In genomic region chr17:2052238-2052559, GRCh38 we compare ENCODE assay signal across 8 cellular contexts. TPM values are rescaled to one million over a fixed set of nuclear protein-coding genes. Genes with fewer than 3 reads are reported as not detected.
DNase-seq lines count a peak whose midpoint lies in the region; ATAC-seq, FAIRE-seq and TF ChIP-seq lines count a peak whose summit lies in the region.
"Not testable (repeated sequence)": the region's sequence is repeated elsewhere in the genome, so short reads cannot be mapped to it uniquely, and the experiment has no call there.
"Had no signal": no experiment of that assay in that cellular context is flagged by ENCODE, and none has a peak within 500 bp of the region (broad histone marks: within the 10 kb centered on the region; RNA-seq: fewer than 3 reads in every experiment).

No MANE protein-coding gene starts in this region.

- peak overlapping the region; percentile 44 to 88 (median 78) for H3K27ac Mint-ChIP-seq in CD4-positive, alpha-beta memory T cell
- H3K27ac Mint-ChIP-seq in T-cell = peak overlapping the region; percentile 53 to 58
- peak overlapping the region; percentile 62 for H3K27ac Mint-ChIP-seq in astrocyte (ENCODE audit: unreplicated experiment)
- peak overlapping the region in 2 of 9 donors; percentile 49 to 75 for H3K27ac Mint-ChIP-seq in naive thymus-derived CD4-positive, alpha-beta T cell
- not testable (repeated sequence) for H3K27ac Mint-ChIP-seq in stimulated activated memory B cell treated with anti-CD40 and anti-IgM and Interleukin-4, amounts not matched to agents 10 μg/mL and 1 μg/mL and 100 μg/mL, for 72 hours

- intact Hi-C loops in CD4-positive, alpha-beta memory T cell (cut with micrococcal nuclease); naive thymus-derived CD4-positive, alpha-beta T cell (cut with micrococcal nuclease): not testable (repeated sequence)

- H3K9me3 Mint-ChIP-seq in CD4-positive, alpha-beta memory T cell; T-cell; activated T-cell treated with anti-CD3 and anti-CD28 coated beads, Interleukin-2, amount 50 U/mL, for 4 hours; astrocyte (ENCODE audit: unreplicated experiment); naive thymus-derived CD4-positive, alpha-beta T cell; stimulated activated memory B cell treated with anti-CD40 and anti-IgM and Interleukin-4, amounts not matched to agents 10 μg/mL and 1 μg/mL and 100 μg/mL, for 72 hours: not testable (repeated sequence)

- peaks cover 27% of the 10 kb centered on the region for H3K79me2 ChIP-seq in astrocyte (ENCODE audit: insufficient read depth, low read length)

- not testable (repeated sequence) for DNase-seq in CD4-positive, alpha-beta memory T cell; T-cell; activated T-cell treated with anti-CD3 and anti-CD28 coated beads, Interleukin-2, amount 50 U/mL, for 4 hours; astrocyte (ENCODE audit: low read depth); naive thymus-derived CD4-positive, alpha-beta T cell

- CTCF ChIA-PET in CD4-positive, alpha-beta memory T cell (lab: Charles Lee; ENCODE audit: partially characterized antibody) = interaction anchor here (1.3 to 1.6 kb wide), 3 partner anchors 193 to 231 kb away, joined by 3 to 7 read pairs (median 5); no protein-coding TSS in a partner anchor
- CTCF ChIA-PET in T-cell (lab: Charles Lee) = interaction anchor here in 1 of 2 donors (1.4 kb wide), 1 partner anchor 167 kb away, joined by 3 read pairs; no protein-coding TSS in a partner anchor
- CTCF ChIA-PET in naive thymus-derived CD4-positive, alpha-beta T cell (lab: Charles Lee) = interaction anchor here (1.7 to 2.2 kb wide), 2 partner anchors 193 to 229 kb away, joined by 4 to 9 read pairs; no protein-coding TSS in a partner anchor

- not testable (repeated sequence) for FAIRE-seq in astrocyte (lab: Jason Lieb, UNC)

- H4K20me1 ChIP-seq in astrocyte (ENCODE audit: insufficient read depth, low read length) = peaks cover 21% of the 10 kb centered on the region

- H3K36me3 ChIP-seq in CD4-positive, alpha-beta memory T cell (ENCODE audit: insufficient read depth, low read length); astrocyte (ENCODE audit: insufficient read depth, low read length); naive thymus-derived CD4-positive, alpha-beta T cell (ENCODE audit: control insufficient read depth in 2 of 3, insufficient read depth in 3 of 3, low read length in 3 of 3): not testable (repeated sequence)

- not testable (repeated sequence) for H2AFZ ChIP-seq in astrocyte (ENCODE audit: low read depth, low read length)

- H3K27ac ChIP-seq in CD4-positive, alpha-beta memory T cell (ENCODE audit: low read depth, low read length); astrocyte (ENCODE audit: low read depth, low read length); naive thymus-derived CD4-positive, alpha-beta T cell (ENCODE audit: low read depth, low read length): not testable (repeated sequence)

- not testable (repeated sequence) for H3K27me3 ChIP-seq in CD4-positive, alpha-beta memory T cell (ENCODE audit: insufficient read depth, low read length); astrocyte (ENCODE audit: insufficient read depth, low read length); naive thymus-derived CD4-positive, alpha-beta T cell (ENCODE audit: control insufficient read depth in 2 of 2, insufficient read depth in 2 of 2, low read length in 2 of 2)

- not testable (repeated sequence) for H3K9ac ChIP-seq in astrocyte (ENCODE audit: low read length)

- not testable (repeated sequence) for H3K4me2 ChIP-seq in astrocyte (ENCODE audit: low read length)

- not testable (repeated sequence) for H3K9me3 ChIP-seq in CD4-positive, alpha-beta memory T cell (ENCODE audit: control insufficient read depth in 1 of 2, low read length in 2 of 2); astrocyte (ENCODE audit: insufficient read depth, low read depth, low read length); naive thymus-derived CD4-positive, alpha-beta T cell (ENCODE audit: control insufficient read depth in 2 of 3, low read length in 3 of 3)

- not testable (repeated sequence) for ATAC-seq in T-cell (replicated peaks in 1 of 4); activated T-cell treated with anti-CD3 and anti-CD28 coated beads, Interleukin-2, amount 50 U/mL, for 4 hours; naive thymus-derived CD4-positive, alpha-beta T cell; stimulated activated memory B cell treated with anti-CD40 and anti-IgM and Interleukin-4, amounts not matched to agents 10 μg/mL and 1 μg/mL and 100 μg/mL, for 72 hours

- H3K4me1 ChIP-seq in CD4-positive, alpha-beta memory T cell (ENCODE audit: insufficient read depth, low read length) = peaks cover 41% of the 10 kb centered on the region
- H3K4me1 ChIP-seq in astrocyte (ENCODE audit: insufficient read depth, low read length) = peaks cover 25% of the 10 kb centered on the region
- H3K4me1 ChIP-seq in naive thymus-derived CD4-positive, alpha-beta T cell (ENCODE audit: control insufficient read depth in 2 of 2, insufficient read depth in 2 of 2, low read length in 2 of 2) = peaks cover 27 to 34% of the 10 kb centered on the region in 2 donors

- TF ChIP-seq CTCF in astrocyte (IDR thresholded peaks at IDR 0.05; ENCODE audit: insufficient read depth, low read depth, low read length) = not testable (repeated sequence)

- peaks cover 11 to 39% (median 24%) of the 10 kb centered on the region in 4 donors for H3K4me1 Mint-ChIP-seq in CD4-positive, alpha-beta memory T cell
- H3K4me1 Mint-ChIP-seq in T-cell = peaks cover 21 to 32% (median 31%) of the 10 kb centered on the region in 3 donors
- H3K4me1 Mint-ChIP-seq in activated T-cell treated with anti-CD3 and anti-CD28 coated beads, Interleukin-2, amount 50 U/mL, for 4 hours (ENCODE audit: low read depth) = peaks cover 30% of the 10 kb centered on the region
- not testable (repeated sequence) for H3K4me1 Mint-ChIP-seq in astrocyte (ENCODE audit: low read depth, unreplicated experiment)
- H3K4me1 Mint-ChIP-seq in naive thymus-derived CD4-positive, alpha-beta T cell = peaks cover 8 to 37% (median 28%) of the 10 kb centered on the region in 7 donors
- H3K4me1 Mint-ChIP-seq in stimulated activated memory B cell treated with anti-CD40 and anti-IgM and Interleukin-4, amounts not matched to agents 10 μg/mL and 1 μg/mL and 100 μg/mL, for 72 hours = peaks cover 42% of the 10 kb centered on the region

- H3K36me3 Mint-ChIP-seq in CD4-positive, alpha-beta memory T cell; T-cell; activated T-cell treated with anti-CD3 and anti-CD28 coated beads, Interleukin-2, amount 50 U/mL, for 4 hours (ENCODE audit: insufficient read depth); astrocyte (ENCODE audit: low read depth, unreplicated experiment); naive thymus-derived CD4-positive, alpha-beta T cell; stimulated activated memory B cell treated with anti-CD40 and anti-IgM and Interleukin-4, amounts not matched to agents 10 μg/mL and 1 μg/mL and 100 μg/mL, for 72 hours: not testable (repeated sequence)

- H3K27me3 Mint-ChIP-seq in CD4-positive, alpha-beta memory T cell; T-cell; activated T-cell treated with anti-CD3 and anti-CD28 coated beads, Interleukin-2, amount 50 U/mL, for 4 hours (ENCODE audit: low read depth); astrocyte (ENCODE audit: low read depth, unreplicated experiment): not testable (repeated sequence)
- H3K27me3 Mint-ChIP-seq in naive thymus-derived CD4-positive, alpha-beta T cell = peaks cover 0 to 15% (median 0%) of the 10 kb centered on the region in 5 donors
- H3K27me3 Mint-ChIP-seq in stimulated activated memory B cell treated with anti-CD40 and anti-IgM and Interleukin-4, amounts not matched to agents 10 μg/mL and 1 μg/mL and 100 μg/mL, for 72 hours = peaks cover 31% of the 10 kb centered on the region

- H3K4me3 ChIP-seq in CD4-positive, alpha-beta memory T cell (ENCODE audit: low read length in 2 of 2); astrocyte (ENCODE audit: insufficient read depth, low read depth, low read length); naive thymus-derived CD4-positive, alpha-beta T cell (ENCODE audit: low read length): not testable (repeated sequence)

- peak overlapping the region in 6 of 8 donors; percentile 48 to 80 (median 58) for H3K4me3 Mint-ChIP-seq in CD4-positive, alpha-beta memory T cell
- peak overlapping the region; percentile 43 to 74 (median 46) for H3K4me3 Mint-ChIP-seq in T-cell
- H3K4me3 Mint-ChIP-seq in activated T-cell treated with anti-CD3 and anti-CD28 coated beads, Interleukin-2, amount 50 U/mL, for 4 hours = peak overlapping the region; percentile 47
- H3K4me3 Mint-ChIP-seq in astrocyte (ENCODE audit: unreplicated experiment) = not testable (repeated sequence)
- peak overlapping the region; percentile 20 to 70 (median 32) for H3K4me3 Mint-ChIP-seq in naive thymus-derived CD4-positive, alpha-beta T cell
- peak overlapping the region; percentile 8 for H3K4me3 Mint-ChIP-seq in stimulated activated memory B cell treated with anti-CD40 and anti-IgM and Interleukin-4, amounts not matched to agents 10 μg/mL and 1 μg/mL and 100 μg/mL, for 72 hours

- POLR2A ChIA-PET in CD4-positive, alpha-beta memory T cell (lab: Charles Lee; ENCODE audit: partially characterized antibody) = interaction anchor here (0.6 to 1.6 kb wide), 4 partner anchors 11 to 335 kb away, joined by 3 to 5 read pairs (median 4); partner anchors contain the start of genes OVCA2 and RTN4RL1
- POLR2A ChIA-PET in T-cell (lab: Charles Lee) = not testable (repeated sequence)
- POLR2A ChIA-PET in naive thymus-derived CD4-positive, alpha-beta T cell (lab: Charles Lee) = interaction anchor here (0.6 to 1.4 kb wide), 2 partner anchors 231 to 253 kb away, joined by 3 to 4 read pairs; no protein-coding TSS in a partner anchor

RNA-seq across cellular contexts. Expression of gene HIC1, which starts 2.7 kb away (rescaled TPM):
- total RNA-seq in CD4-positive, alpha-beta memory T cell = 1 to 10 TPM; 4.9 to 5.2 TPM
- polyA plus RNA-seq in CD4-positive, alpha-beta memory T cell = 1 to 10 TPM in 1 of 2 donors, under 1 TPM in 1; 0.39 to 1.6 TPM
- 10 to 100 TPM in 1 of 5 donors, 1 to 10 TPM in 4; 3.2 to 12.3 (median 8.4) TPM for total RNA-seq in T-cell
- 10 to 100 TPM; 18.9 to 60.9 (median 31.5) TPM for total RNA-seq in activated T-cell treated with anti-CD3 and anti-CD28 coated beads, Interleukin-2, amount 50 U/mL, for 4 hours
- 9.0 and 14.5 TPM in 2 replicates for total RNA-seq in astrocyte
- total RNA-seq in naive thymus-derived CD4-positive, alpha-beta T cell = 100 to 1,000 TPM in 1 of 5 experiments, 1 to 10 TPM in 4; 1.4 to 128 (median 6.3) TPM
- under 1 TPM; 0.56 to 0.83 TPM for polyA plus RNA-seq in naive thymus-derived CD4-positive, alpha-beta T cell

RNA-seq across cellular contexts. Expression of gene OVCA2, which starts 10.4 kb away (rescaled TPM):
- total RNA-seq in CD4-positive, alpha-beta memory T cell = 10 to 100 TPM; 27.9 to 36.7 TPM
- polyA plus RNA-seq in CD4-positive, alpha-beta memory T cell = 10 to 100 TPM; 49.6 to 90.3 TPM
- total RNA-seq in T-cell (10 to 100 TPM; 31.0 to 36.8 (median 31.8) TPM), astrocyte (32.8 and 36.8 TPM in 2 replicates)
- total RNA-seq in activated T-cell treated with anti-CD3 and anti-CD28 coated beads, Interleukin-2, amount 50 U/mL, for 4 hours = 10 to 100 TPM; 67.7 to 74.4 (median 70.7) TPM
- 10 to 100 TPM; 24.5 to 37.9 (median 31.8) TPM for total RNA-seq in naive thymus-derived CD4-positive, alpha-beta T cell
- polyA plus RNA-seq in naive thymus-derived CD4-positive, alpha-beta T cell = 10 to 100 TPM; 52.7 to 65.5 TPM

RNA-seq across cellular contexts. Expression of gene DPH1, which starts 22.2 kb away (rescaled TPM):
- 10 to 100 TPM; 76.6 to 95.8 TPM for total RNA-seq in CD4-positive, alpha-beta memory T cell
- polyA plus RNA-seq in CD4-positive, alpha-beta memory T cell = 10 to 100 TPM; 30.8 to 39.8 TPM
- total RNA-seq in T-cell (100 to 1,000 TPM in 2 of 5 donors, 10 to 100 TPM in 3; 84.6 to 116 (median 94.2) TPM), astrocyte (25.8 and 26.7 TPM in 2 replicates)
- total RNA-seq in activated T-cell treated with anti-CD3 and anti-CD28 coated beads, Interleukin-2, amount 50 U/mL, for 4 hours = 10 to 100 TPM; 56.6 to 59.9 (median 58.5) TPM
- total RNA-seq in naive thymus-derived CD4-positive, alpha-beta T cell = 100 to 1,000 TPM in 1 of 5 experiments, 10 to 100 TPM in 4; 47.3 to 124 (median 97.6) TPM
- polyA plus RNA-seq in naive thymus-derived CD4-positive, alpha-beta T cell = 10 to 100 TPM; 32.9 to 51.3 TPM

RNA-seq across cellular contexts. Expression of gene RTN4RL1, which starts 27.1 kb away (rescaled TPM):
- total RNA-seq in CD4-positive, alpha-beta memory T cell = under 1 TPM; 0.30 to 0.47 TPM
- polyA plus RNA-seq in CD4-positive, alpha-beta memory T cell = 1 to 10 TPM in 1 of 2 donors, under 1 TPM in 1; 0.27 to 2.0 TPM
- total RNA-seq in T-cell (1 to 10 TPM in 2 of 5 donors, under 1 TPM in 3; 0.43 to 1.1 (median 0.63) TPM), astrocyte (0.65 and 0.77 TPM in 2 replicates)
- total RNA-seq in activated T-cell treated with anti-CD3 and anti-CD28 coated beads, Interleukin-2, amount 50 U/mL, for 4 hours = 1 to 10 TPM; 1.0 to 2.5 (median 2.0) TPM
- 1 to 10 TPM in 1 of 5 experiments, under 1 TPM in 2, not detected in 2; 0.19 to 1.5 (median 0.49) TPM for total RNA-seq in naive thymus-derived CD4-positive, alpha-beta T cell
- polyA plus RNA-seq in naive thymus-derived CD4-positive, alpha-beta T cell = under 1 TPM; 0.21 to 0.58 TPM
- total RNA-seq: epithelial cell of proximal tubule, OCI-LY7 had no signal
